In the genomic region with DNA sequence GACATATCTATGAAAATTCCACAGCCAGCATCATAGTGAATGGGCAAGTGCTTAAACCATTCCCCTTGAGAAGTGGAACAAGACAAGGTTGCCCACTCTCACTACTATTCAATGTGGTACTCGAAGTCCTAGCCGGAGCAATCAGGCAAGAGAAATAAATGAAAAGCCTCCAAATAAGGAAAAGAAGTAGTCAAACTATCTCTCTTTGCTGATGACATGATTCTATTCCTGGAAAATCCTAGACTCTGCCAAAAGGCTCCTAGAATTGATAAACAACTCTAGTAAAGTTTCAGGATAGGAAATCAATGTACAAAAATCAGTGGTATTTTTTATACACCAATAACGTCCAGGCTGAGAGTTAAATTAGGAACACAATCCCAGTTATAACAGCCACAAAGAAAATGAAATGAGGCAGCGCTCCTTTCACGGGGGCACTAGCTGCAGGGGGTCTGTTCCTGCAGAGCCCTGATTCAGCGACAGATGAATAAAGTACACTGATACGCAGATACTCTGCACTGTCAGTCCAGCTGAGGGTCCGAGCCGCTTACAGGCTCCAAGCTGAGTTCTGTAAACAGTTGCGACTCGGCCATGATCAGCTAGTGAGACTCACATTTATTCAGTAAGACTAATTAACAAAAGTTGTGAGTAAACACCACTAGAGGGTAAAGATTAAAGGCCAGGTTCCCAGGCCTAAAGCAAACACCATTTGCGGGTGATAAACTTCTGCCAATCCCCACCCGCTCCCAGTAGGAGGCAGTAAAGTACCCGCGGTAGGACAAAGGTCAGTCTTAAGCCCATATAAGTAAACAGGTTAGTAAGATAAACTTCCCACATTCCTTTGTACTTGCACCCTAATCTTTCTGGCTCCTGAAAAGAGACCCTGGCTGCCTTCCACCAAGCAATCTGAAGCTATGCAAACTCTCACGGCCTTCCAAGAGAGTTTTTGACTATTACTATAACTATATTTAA, we compare ENCODE assay signal across 1 cellular context.
TF ChIP-seq lines count a peak whose summit lies in the region.

No MANE protein-coding gene starts in this region.

TF ChIP-seq in HepG2, 621 proteins besides CTCF, POLR2A, EP300 and RAD21 (continued from another document and continues in another):
- TF ChIP-seq, protein P1, sequence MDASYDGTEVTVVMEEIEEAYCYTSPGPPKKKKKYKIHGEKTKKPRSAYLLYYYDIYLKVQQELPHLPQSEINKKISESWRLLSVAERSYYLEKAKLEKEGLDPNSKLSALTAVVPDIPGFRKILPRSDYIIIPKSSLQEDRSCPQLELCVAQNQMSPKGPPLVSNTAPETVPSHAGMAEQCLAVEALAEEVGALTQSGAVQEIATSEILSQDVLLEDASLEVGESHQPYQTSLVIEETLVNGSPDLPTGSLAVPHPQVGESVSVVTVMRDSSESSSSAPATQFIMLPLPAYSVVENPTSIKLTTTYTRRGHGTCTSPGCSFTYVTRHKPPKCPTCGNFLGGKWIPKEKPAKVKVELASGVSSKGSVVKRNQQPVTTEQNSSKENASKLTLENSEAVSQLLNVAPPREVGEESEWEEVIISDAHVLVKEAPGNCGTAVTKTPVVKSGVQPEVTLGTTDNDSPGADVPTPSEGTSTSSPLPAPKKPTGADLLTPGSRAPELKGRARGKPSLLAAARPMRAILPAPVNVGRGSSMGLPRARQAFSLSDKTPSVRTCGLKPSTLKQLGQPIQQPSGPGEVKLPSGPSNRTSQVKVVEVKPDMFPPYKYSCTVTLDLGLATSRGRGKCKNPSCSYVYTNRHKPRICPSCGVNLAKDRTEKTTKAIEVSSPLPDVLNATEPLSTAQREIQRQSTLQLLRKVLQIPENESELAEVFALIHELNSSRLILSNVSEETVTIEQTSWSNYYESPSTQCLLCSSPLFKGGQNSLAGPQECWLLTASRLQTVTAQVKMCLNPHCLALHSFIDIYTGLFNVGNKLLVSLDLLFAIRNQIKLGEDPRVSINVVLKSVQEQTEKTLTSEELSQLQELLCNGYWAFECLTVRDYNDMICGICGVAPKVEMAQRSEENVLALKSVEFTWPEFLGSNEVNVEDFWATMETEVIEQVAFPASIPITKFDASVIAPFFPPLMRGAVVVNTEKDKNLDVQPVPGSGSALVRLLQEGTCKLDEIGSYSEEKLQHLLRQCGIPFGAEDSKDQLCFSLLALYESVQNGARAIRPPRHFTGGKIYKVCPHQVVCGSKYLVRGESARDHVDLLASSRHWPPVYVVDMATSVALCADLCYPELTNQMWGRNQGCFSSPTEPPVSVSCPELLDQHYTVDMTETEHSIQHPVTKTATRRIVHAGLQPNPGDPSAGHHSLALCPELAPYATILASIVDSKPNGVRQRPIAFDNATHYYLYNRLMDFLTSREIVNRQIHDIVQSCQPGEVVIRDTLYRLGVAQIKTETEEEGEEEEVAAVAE (CRISPR knock-in tag; IDR thresholded peaks at IDR 0.05; ENCODE audit: borderline replicate concordance) = no peak
- peak; percentile 51 for TF ChIP-seq NR2F6 (IDR thresholded peaks at IDR 0.05)
- TF ChIP-seq NR2F6 (CRISPR knock-in tag; IDR thresholded peaks at IDR 0.05) = no peak
- peak; percentile 36 for TF ChIP-seq SALL1 (CRISPR knock-in tag; IDR thresholded peaks at IDR 0.05)
- no peak for TF ChIP-seq PAX8 (CRISPR knock-in tag; IDR thresholded peaks at IDR 0.05; ENCODE audit: borderline replicate concordance)
- TF ChIP-seq JUN (CRISPR knock-in tag; IDR thresholded peaks at IDR 0.05) = no peak
- TF ChIP-seq FOSL2 (CRISPR knock-in tag; IDR thresholded peaks at IDR 0.05) = no peak
- TF ChIP-seq MYC (CRISPR knock-in tag; IDR thresholded peaks at IDR 0.05; ENCODE audit: borderline replicate concordance) = no peak
- peak; percentile 64; the same call in 1 of the 2 replicates for TF ChIP-seq FOXJ3 (CRISPR knock-in tag; IDR thresholded peaks at IDR 0.05; ENCODE audit: borderline replicate concordance)
- no peak for TF ChIP-seq MIER3 (CRISPR knock-in tag; IDR thresholded peaks at IDR 0.05; ENCODE audit: borderline replicate concordance)
- TF ChIP-seq NR1H2 (CRISPR knock-in tag; IDR thresholded peaks at IDR 0.05; ENCODE audit: borderline replicate concordance, low read depth) = no peak
- no peak for TF ChIP-seq ZNF543 (CRISPR knock-in tag; IDR thresholded peaks at IDR 0.05)
- TF ChIP-seq ZNF431 (CRISPR knock-in tag; IDR thresholded peaks at IDR 0.05; ENCODE audit: borderline replicate concordance, low read depth) = no peak
- TF ChIP-seq FOXO1 (CRISPR knock-in tag; IDR thresholded peaks at IDR 0.05) = peak; percentile 63
- TF ChIP-seq, protein P2, sequence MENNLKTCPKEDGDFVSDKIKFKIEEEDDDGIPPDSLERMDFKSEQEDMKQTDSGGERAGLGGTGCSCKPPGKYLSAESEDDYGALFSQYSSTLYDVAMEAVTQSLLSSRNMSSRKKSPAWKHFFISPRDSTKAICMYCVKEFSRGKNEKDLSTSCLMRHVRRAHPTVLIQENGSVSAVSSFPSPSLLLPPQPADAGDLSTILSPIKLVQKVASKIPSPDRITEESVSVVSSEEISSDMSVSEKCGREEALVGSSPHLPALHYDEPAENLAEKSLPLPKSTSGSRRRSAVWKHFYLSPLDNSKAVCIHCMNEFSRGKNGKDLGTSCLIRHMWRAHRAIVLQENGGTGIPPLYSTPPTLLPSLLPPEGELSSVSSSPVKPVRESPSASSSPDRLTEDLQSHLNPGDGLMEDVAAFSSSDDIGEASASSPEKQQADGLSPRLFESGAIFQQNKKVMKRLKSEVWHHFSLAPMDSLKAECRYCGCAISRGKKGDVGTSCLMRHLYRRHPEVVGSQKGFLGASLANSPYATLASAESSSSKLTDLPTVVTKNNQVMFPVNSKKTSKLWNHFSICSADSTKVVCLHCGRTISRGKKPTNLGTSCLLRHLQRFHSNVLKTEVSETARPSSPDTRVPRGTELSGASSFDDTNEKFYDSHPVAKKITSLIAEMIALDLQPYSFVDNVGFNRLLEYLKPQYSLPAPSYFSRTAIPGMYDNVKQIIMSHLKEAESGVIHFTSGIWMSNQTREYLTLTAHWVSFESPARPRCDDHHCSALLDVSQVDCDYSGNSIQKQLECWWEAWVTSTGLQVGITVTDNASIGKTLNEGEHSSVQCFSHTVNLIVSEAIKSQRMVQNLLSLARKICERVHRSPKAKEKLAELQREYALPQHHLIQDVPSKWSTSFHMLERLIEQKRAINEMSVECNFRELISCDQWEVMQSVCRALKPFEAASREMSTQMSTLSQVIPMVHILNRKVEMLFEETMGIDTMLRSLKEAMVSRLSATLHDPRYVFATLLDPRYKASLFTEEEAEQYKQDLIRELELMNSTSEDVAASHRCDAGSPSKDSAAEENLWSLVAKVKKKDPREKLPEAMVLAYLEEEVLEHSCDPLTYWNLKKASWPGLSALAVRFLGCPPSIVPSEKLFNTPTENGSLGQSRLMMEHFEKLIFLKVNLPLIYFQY (CRISPR knock-in tag; IDR thresholded peaks at IDR 0.05; ENCODE audit: borderline replicate concordance) = no peak
- no peak for TF ChIP-seq RFX1 (IDR thresholded peaks at IDR 0.05)
- TF ChIP-seq SRSF9 (IDR thresholded peaks at IDR 0.05; ENCODE audit: borderline replicate concordance, insufficient read depth, low read depth, low read length, poor library complexity, severe bottlenecking) = no peak
- no peak for TF ChIP-seq ZNF737 (CRISPR knock-in tag; IDR thresholded peaks at IDR 0.05; ENCODE audit: borderline replicate concordance)
- TF ChIP-seq U2AF1 (optimal IDR thresholded peaks at IDR 0.05; ENCODE audit: low read depth, low read length) = no peak
- TF ChIP-seq, protein P3, sequence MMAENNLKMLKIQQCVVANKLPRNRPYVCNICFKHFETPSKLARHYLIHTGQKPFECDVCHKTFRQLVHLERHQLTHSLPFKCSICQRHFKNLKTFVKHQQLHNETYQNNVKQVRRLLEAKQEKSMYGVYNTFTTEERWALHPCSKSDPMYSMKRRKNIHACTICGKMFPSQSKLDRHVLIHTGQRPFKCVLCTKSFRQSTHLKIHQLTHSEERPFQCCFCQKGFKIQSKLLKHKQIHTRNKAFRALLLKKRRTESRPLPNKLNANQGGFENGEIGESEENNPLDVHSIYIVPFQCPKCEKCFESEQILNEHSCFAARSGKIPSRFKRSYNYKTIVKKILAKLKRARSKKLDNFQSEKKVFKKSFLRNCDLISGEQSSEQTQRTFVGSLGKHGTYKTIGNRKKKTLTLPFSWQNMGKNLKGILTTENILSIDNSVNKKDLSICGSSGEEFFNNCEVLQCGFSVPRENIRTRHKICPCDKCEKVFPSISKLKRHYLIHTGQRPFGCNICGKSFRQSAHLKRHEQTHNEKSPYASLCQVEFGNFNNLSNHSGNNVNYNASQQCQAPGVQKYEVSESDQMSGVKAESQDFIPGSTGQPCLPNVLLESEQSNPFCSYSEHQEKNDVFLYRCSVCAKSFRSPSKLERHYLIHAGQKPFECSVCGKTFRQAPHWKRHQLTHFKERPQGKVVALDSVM (CRISPR knock-in tag; IDR thresholded peaks at IDR 0.05) = no peak
- TF ChIP-seq, protein P4, sequence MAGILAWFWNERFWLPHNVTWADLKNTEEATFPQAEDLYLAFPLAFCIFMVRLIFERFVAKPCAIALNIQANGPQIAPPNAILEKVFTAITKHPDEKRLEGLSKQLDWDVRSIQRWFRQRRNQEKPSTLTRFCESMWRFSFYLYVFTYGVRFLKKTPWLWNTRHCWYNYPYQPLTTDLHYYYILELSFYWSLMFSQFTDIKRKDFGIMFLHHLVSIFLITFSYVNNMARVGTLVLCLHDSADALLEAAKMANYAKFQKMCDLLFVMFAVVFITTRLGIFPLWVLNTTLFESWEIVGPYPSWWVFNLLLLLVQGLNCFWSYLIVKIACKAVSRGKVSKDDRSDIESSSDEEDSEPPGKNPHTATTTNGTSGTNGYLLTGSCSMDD (CRISPR knock-in tag; IDR thresholded peaks at IDR 0.05) = no peak
- no peak for TF ChIP-seq ZNF75D (CRISPR knock-in tag; IDR thresholded peaks at IDR 0.05; ENCODE audit: borderline replicate concordance)
- TF ChIP-seq HNRNPK (IDR thresholded peaks at IDR 0.05; ENCODE audit: low read depth, low read length, poor library complexity, severe bottlenecking) = no peak
- TF ChIP-seq FOXA1 (IDR thresholded peaks at IDR 0.05) = no peak
- peak; percentile 47 for TF ChIP-seq FOXA1 (CRISPR knock-in tag; IDR thresholded peaks at IDR 0.05)
- peak; percentile 21; the same call in 1 of the 2 replicates for TF ChIP-seq STAG1 (CRISPR knock-in tag; IDR thresholded peaks at IDR 0.05)
- TF ChIP-seq SOX13 (IDR thresholded peaks at IDR 0.05) = no peak
- peak in 1 of 2 experiments; percentile 47; a peak in 1 of 4 replicates for TF ChIP-seq SOX13 (CRISPR knock-in tag; conservative IDR thresholded peaks at IDR 0.05 in 1 of 2, IDR thresholded peaks at IDR 0.05 in 1 of 2)
- no peak for TF ChIP-seq RELA (CRISPR knock-in tag; IDR thresholded peaks at IDR 0.05)
- no peak for TF ChIP-seq SYNCRIP (IDR thresholded peaks at IDR 0.05; ENCODE audit: insufficient read depth, low read depth, low read length)
- peak; percentile 66 for TF ChIP-seq ISL2 (CRISPR knock-in tag; IDR thresholded peaks at IDR 0.05)
- 0 out of 2 replicates have a peak, but pooled peaks have one; percentile 35 for TF ChIP-seq FOXP1 (IDR thresholded peaks at IDR 0.05)
- TF ChIP-seq FOXP1 (CRISPR knock-in tag; IDR thresholded peaks at IDR 0.05) = peak; percentile 64; the same call in 1 of the 2 replicates
- no peak for TF ChIP-seq ZSCAN29 (CRISPR knock-in tag; conservative IDR thresholded peaks at IDR 0.05)
- TF ChIP-seq YEATS2 (CRISPR knock-in tag; IDR thresholded peaks at IDR 0.05; ENCODE audit: borderline replicate concordance) = no peak
- TF ChIP-seq ZC3H4 (CRISPR knock-in tag; IDR thresholded peaks at IDR 0.05; ENCODE audit: borderline replicate concordance) = no peak
- TF ChIP-seq, protein P5, sequence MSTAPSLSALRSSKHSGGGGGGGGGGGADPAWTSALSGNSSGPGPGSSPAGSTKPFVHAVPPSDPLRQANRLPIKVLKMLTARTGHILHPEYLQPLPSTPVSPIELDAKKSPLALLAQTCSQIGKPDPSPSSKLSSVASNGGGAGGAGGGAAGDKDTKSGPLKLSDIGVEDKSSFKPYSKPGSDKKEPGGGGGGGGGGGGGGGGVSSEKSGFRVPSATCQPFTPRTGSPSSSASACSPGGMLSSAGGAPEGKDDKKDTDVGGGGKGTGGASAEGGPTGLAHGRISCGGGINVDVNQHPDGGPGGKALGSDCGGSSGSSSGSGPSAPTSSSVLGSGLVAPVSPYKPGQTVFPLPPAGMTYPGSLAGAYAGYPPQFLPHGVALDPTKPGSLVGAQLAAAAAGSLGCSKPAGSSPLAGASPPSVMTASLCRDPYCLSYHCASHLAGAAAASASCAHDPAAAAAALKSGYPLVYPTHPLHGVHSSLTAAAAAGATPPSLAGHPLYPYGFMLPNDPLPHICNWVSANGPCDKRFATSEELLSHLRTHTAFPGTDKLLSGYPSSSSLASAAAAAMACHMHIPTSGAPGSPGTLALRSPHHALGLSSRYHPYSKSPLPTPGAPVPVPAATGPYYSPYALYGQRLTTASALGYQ (CRISPR knock-in tag; IDR thresholded peaks at IDR 0.05) = no peak
- no peak for TF ChIP-seq NONO (IDR thresholded peaks at IDR 0.05)
- 0 out of 2 replicates have a peak, but pooled peaks have one; percentile 24 for TF ChIP-seq NONO (CRISPR knock-in tag; conservative IDR thresholded peaks at IDR 0.05)
- TF ChIP-seq MIXL1 (CRISPR knock-in tag; IDR thresholded peaks at IDR 0.05) = 0 out of 2 replicates have a peak, but pooled peaks have one; percentile 28
- TF ChIP-seq RXRA (CRISPR knock-in tag; IDR thresholded peaks at IDR 0.05) = no peak; the same call in 1 of the 2 replicates
- TF ChIP-seq, protein P6, sequence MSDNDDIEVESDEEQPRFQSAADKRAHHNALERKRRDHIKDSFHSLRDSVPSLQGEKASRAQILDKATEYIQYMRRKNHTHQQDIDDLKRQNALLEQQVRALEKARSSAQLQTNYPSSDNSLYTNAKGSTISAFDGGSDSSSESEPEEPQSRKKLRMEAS (IDR thresholded peaks at IDR 0.05) = no peak
- TF ChIP-seq, protein P7, sequence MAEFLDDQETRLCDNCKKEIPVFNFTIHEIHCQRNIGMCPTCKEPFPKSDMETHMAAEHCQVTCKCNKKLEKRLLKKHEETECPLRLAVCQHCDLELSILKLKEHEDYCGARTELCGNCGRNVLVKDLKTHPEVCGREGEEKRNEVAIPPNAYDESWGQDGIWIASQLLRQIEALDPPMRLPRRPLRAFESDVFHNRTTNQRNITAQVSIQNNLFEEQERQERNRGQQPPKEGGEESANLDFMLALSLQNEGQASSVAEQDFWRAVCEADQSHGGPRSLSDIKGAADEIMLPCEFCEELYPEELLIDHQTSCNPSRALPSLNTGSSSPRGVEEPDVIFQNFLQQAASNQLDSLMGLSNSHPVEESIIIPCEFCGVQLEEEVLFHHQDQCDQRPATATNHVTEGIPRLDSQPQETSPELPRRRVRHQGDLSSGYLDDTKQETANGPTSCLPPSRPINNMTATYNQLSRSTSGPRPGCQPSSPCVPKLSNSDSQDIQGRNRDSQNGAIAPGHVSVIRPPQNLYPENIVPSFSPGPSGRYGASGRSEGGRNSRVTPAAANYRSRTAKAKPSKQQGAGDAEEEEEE (CRISPR knock-in tag; IDR thresholded peaks at IDR 0.05; ENCODE audit: borderline replicate concordance) = no peak
- TF ChIP-seq ZNF34 (CRISPR knock-in tag; IDR thresholded peaks at IDR 0.05; ENCODE audit: borderline replicate concordance) = no peak
- TF ChIP-seq HDAC6 (IDR thresholded peaks at IDR 0.05; ENCODE audit: low read depth, low read length) = no peak
- TF ChIP-seq CHD4 (IDR thresholded peaks at IDR 0.05; ENCODE audit: borderline replicate concordance, low read length) = no peak
- no peak for TF ChIP-seq TCF12 (IDR thresholded peaks at IDR 0.05)
- no peak for TF ChIP-seq TCF12 (CRISPR knock-in tag; IDR thresholded peaks at IDR 0.05)
- TF ChIP-seq ONECUT2 (CRISPR knock-in tag; IDR thresholded peaks at IDR 0.05) = no peak
- TF ChIP-seq CHCHD3 (CRISPR knock-in tag; IDR thresholded peaks at IDR 0.05) = no peak
- TF ChIP-seq ZNF235 (CRISPR knock-in tag; IDR thresholded peaks at IDR 0.05; ENCODE audit: borderline replicate concordance) = no peak
- TF ChIP-seq ARID2 (CRISPR knock-in tag; IDR thresholded peaks at IDR 0.05; ENCODE audit: borderline replicate concordance) = no peak
- no peak for TF ChIP-seq ZNF121 (CRISPR knock-in tag; IDR thresholded peaks at IDR 0.05)
- TF ChIP-seq NFKBIZ (CRISPR knock-in tag; IDR thresholded peaks at IDR 0.05) = no peak
